Comparison of ENCODE assay signal across 8 cellular contexts in genomic region chr4:159102623-159103405, GRCh38. TPM values are rescaled to one million over a fixed set of nuclear protein-coding genes. Genes with fewer than 3 reads are reported as not detected.
DNase-seq lines count a peak whose midpoint lies in the region; ATAC-seq, FAIRE-seq and TF ChIP-seq lines count a peak whose summit lies in the region.

RAPGEF2 (plus strand) TSS chr4:159103079; CDS start chr4:159104163, 1,084 bp downstream.

- H3K4me2 ChIP-seq in OCI-LY3 (ENCODE audit: low read length) = peak within 1 kb of the TSS; percentile 92

- no peak for FAIRE-seq in D721Med (lab: Jason Lieb, UNC)

- peaks cover 30% of the 10 kb centered on the region for H3K27me3 Mint-ChIP-seq in endothelial cell (ENCODE audit: unreplicated experiment)

- peaks cover 18% of the 10 kb centered on the region for H3K36me3 Mint-ChIP-seq in endothelial cell (ENCODE audit: low read depth, unreplicated experiment)

- peak; percentile 85 for ATAC-seq in GM21515 (IDR thresholded peaks at IDR 0.05; ENCODE audit: unreplicated experiment)

- peak; percentile 60 for DNase-seq in D721Med (ENCODE audit: insufficient read length, low spot score)
- DNase-seq in activated CD8-positive, alpha-beta memory T cell treated with anti-CD3 and anti-CD28 coated beads, Interleukin-2, amount 50 U/mL, for 48 hours = peak; percentile 89
- DNase-seq in endothelial cell (ENCODE audit: low spot score) = peak; percentile 87
- DNase-seq in middle frontal gyrus (ENCODE audit: extremely low spot score, low spot score) = peak; percentile 87
- peak; percentile 65 to 78 for DNase-seq in stimulated activated CD8-positive, alpha-beta memory T cell treated with anti-CD3 and anti-CD28 coated beads, Interleukin-2, amount 100 ng/mL, for 1 hour (ENCODE audit: low read depth in 2 of 2)

- peaks cover 32% of the 10 kb centered on the region for H4K20me1 ChIP-seq in OCI-LY3 (ENCODE audit: insufficient read depth, low read length)

- H3K36me3 ChIP-seq in HUES64 (ENCODE audit: insufficient read depth, low read length) (no peaks in the 10 kb centered on the region), OCI-LY3 (replicated peaks; ENCODE audit: low read depth, low read length) (no peaks in the 10 kb centered on the region)

- no peaks in the 10 kb centered on the region for H3K9me3 Mint-ChIP-seq in endothelial cell (ENCODE audit: unreplicated experiment)

- H3K27ac ChIP-seq in HUES64 (ENCODE audit: low read depth, low read length) = peak within 1 kb of the TSS; percentile 87; the same call in 1 of the 2 replicates
- H3K27ac ChIP-seq in OCI-LY3 (ENCODE audit: low read length) = peak within 1 kb of the TSS; percentile 31

- H3K9ac ChIP-seq in HUES64 (ENCODE audit: low read depth, low read length) = peak within 1 kb of the TSS; percentile 83
- H3K9ac ChIP-seq in OCI-LY3 (ENCODE audit: low read length) = peak within 1 kb of the TSS; percentile 90

- H3K9me3 ChIP-seq in HUES64 (ENCODE audit: insufficient read depth, low read depth, low read length) (no peaks in the 10 kb centered on the region), OCI-LY3 (ENCODE audit: insufficient read depth, low read length) (no peaks in the 10 kb centered on the region)

- H3K4me1 ChIP-seq in HUES64 (ENCODE audit: insufficient read depth, low read length) = peaks cover 41% of the 10 kb centered on the region
- H3K4me1 ChIP-seq in OCI-LY3 (ENCODE audit: low read length) = peaks cover 44% of the 10 kb centered on the region

- under 1% methylated on average over 100 of the region's 103 CpGs for WGBS in HUES64

- 0 out of 2 replicates have a peak, but pooled peaks cover 10% of the 10 kb centered on the region for H3K79me2 ChIP-seq in OCI-LY3 (ENCODE audit: low read length)

- no peak for TF ChIP-seq CTCF in D721Med (IDR thresholded peaks at IDR 0.05; ENCODE audit: insufficient read depth, missing control alignments)
- TF ChIP-seq CTCF in OCI-LY3 (IDR thresholded peaks at IDR 0.05; ENCODE audit: low read depth, low read length) = no peak
- TF ChIP-seq CTCF in endothelial cell (IDR thresholded peaks at IDR 0.05; ENCODE audit: unreplicated experiment) = no peak

- H3K4me3 ChIP-seq in HUES64 (ENCODE audit: low read length) (peak within 1 kb of the TSS; percentile 88), OCI-LY3 (ENCODE audit: low read length) (peak within 1 kb of the TSS; percentile 93)

- peak within 1 kb of the TSS; percentile 86 for H2AFZ ChIP-seq in OCI-LY3 (ENCODE audit: low read depth, low read length)

- peak within 1 kb of the TSS; percentile 94 for H3K27ac Mint-ChIP-seq in endothelial cell (ENCODE audit: unreplicated experiment)

- peaks cover 54% of the 10 kb centered on the region for H3K4me1 Mint-ChIP-seq in endothelial cell (ENCODE audit: unreplicated experiment)

- peak within 1 kb of the TSS; percentile 95 for H3K4me3 Mint-ChIP-seq in endothelial cell (ENCODE audit: unreplicated experiment)

- H3K27me3 ChIP-seq in HUES64 (ENCODE audit: insufficient read depth, low read length) (peaks cover 20% of the 10 kb centered on the region), OCI-LY3 (ENCODE audit: low read depth, low read length) (peaks cover 46% of the 10 kb centered on the region)

RNA-seq across cellular contexts. Expression of gene RAPGEF2, which starts in this region (rescaled TPM):
- polyA plus RNA-seq in HUES64 (2013, experiment 1 of 2) = 26.8 TPM
- 23.9 TPM for polyA plus RNA-seq in HUES64 (2013, experiment 2 of 2)
- 108 TPM for total RNA-seq in endothelial cell (ENCODE audit: unreplicated experiment)

Comparison
In these comparisons a context has a peak if more than half of its experiments do, and no peak if none do; other contexts are left out.
1. Peak in every context shown above with its lines: DNase-seq, ATAC-seq, H3K4me3 ChIP-seq and H3K27ac ChIP-seq.